1 cellular context compared by ENCODE assay signal in genomic region chr7:144378651-144379050, GRCh38.
TF ChIP-seq lines count a peak whose summit lies in the region.

No MANE protein-coding gene starts in this region.

TF ChIP-seq in SK-N-SH, 30 proteins besides CTCF, POLR2A, EP300 and RAD21 (continued from another document):
- TF ChIP-seq, protein P1, sequence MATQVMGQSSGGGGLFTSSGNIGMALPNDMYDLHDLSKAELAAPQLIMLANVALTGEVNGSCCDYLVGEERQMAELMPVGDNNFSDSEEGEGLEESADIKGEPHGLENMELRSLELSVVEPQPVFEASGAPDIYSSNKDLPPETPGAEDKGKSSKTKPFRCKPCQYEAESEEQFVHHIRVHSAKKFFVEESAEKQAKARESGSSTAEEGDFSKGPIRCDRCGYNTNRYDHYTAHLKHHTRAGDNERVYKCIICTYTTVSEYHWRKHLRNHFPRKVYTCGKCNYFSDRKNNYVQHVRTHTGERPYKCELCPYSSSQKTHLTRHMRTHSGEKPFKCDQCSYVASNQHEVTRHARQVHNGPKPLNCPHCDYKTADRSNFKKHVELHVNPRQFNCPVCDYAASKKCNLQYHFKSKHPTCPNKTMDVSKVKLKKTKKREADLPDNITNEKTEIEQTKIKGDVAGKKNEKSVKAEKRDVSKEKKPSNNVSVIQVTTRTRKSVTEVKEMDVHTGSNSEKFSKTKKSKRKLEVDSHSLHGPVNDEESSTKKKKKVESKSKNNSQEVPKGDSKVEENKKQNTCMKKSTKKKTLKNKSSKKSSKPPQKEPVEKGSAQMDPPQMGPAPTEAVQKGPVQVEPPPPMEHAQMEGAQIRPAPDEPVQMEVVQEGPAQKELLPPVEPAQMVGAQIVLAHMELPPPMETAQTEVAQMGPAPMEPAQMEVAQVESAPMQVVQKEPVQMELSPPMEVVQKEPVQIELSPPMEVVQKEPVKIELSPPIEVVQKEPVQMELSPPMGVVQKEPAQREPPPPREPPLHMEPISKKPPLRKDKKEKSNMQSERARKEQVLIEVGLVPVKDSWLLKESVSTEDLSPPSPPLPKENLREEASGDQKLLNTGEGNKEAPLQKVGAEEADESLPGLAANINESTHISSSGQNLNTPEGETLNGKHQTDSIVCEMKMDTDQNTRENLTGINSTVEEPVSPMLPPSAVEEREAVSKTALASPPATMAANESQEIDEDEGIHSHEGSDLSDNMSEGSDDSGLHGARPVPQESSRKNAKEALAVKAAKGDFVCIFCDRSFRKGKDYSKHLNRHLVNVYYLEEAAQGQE (IDR thresholded peaks at IDR 0.05; ENCODE audit: low read depth, low read length), result no peak
- TF ChIP-seq IRF3 (IDR thresholded peaks at IDR 0.05; ENCODE audit: low read depth, low read length), result no peak
- TF ChIP-seq ELF1 (IDR thresholded peaks at IDR 0.05), result no peak
